In genomic region chr4:153528705-153529493, GRCh38 we compare ENCODE assay signal across 8 cellular contexts.
A peak's percentile ranks its signal among the peaks of the same experiment; 100 is the strongest.
DNase-seq lines count a peak whose midpoint lies in the region; ATAC-seq and TF ChIP-seq lines count a peak whose summit lies in the region.
"Had no signal": no experiment of that assay in that cellular context is flagged by ENCODE, and none has a peak within 500 bp of the region (broad histone marks: within the 10 kb centered on the region; RNA-seq: fewer than 3 reads in every experiment).

No MANE protein-coding gene starts in this region.

- H3K27me3 ChIP-seq in OCI-LY3 (ENCODE audit: low read depth, low read length) (no peaks in the 10 kb centered on the region), endodermal cell (ENCODE audit: control insufficient read depth, insufficient read depth, low read length, poor library complexity, severe bottlenecking) (no peaks in the 10 kb centered on the region), dorsolateral prefrontal cortex (no peaks in the 10 kb centered on the region)

- peak overlapping the region; percentile 16; the same call in 1 of the 2 replicates for H3K4me3 ChIP-seq in OCI-LY3 (ENCODE audit: low read length)
- no peak overlapping the region for H3K4me3 ChIP-seq in endodermal cell (ENCODE audit: low read length)
- H3K4me3 ChIP-seq in dorsolateral prefrontal cortex: no peak overlapping the region

- no peaks in the 10 kb centered on the region for H3K27me3 Mint-ChIP-seq in nephron (ENCODE audit: low read depth)
- no peaks in the 10 kb centered on the region for H3K27me3 Mint-ChIP-seq in endodermal cell (ENCODE audit: insufficient read depth)

- H3K9ac ChIP-seq in OCI-LY3 (ENCODE audit: low read length): no peak overlapping the region
- H3K9ac ChIP-seq in endodermal cell (ENCODE audit: extremely low read depth, low read length, poor library complexity, severe bottlenecking): no peak overlapping the region

- intact Hi-C loops in dorsolateral prefrontal cortex (cut with DNase I): no loop called here

- peak overlapping the region; percentile 42 for H3K27ac ChIP-seq in OCI-LY3 (ENCODE audit: low read length)
- no peak overlapping the region for H3K27ac ChIP-seq in endodermal cell (ENCODE audit: low read depth, low read length)
- no peak overlapping the region for H3K27ac ChIP-seq in dorsolateral prefrontal cortex

- peaks cover 99% of the 10 kb centered on the region for H4K20me1 ChIP-seq in OCI-LY3 (ENCODE audit: insufficient read depth, low read length)

- TF ChIP-seq CTCF in OCI-LY3 (IDR thresholded peaks at IDR 0.05; ENCODE audit: low read depth, low read length) (no peak), nephron (IDR thresholded peaks at IDR 0.05; ENCODE audit: unreplicated experiment in 3 of 3) (no peak), endodermal cell (conservative IDR thresholded peaks at IDR 0.05) (no peak), dorsolateral prefrontal cortex (IDR thresholded peaks at IDR 0.05 in 54 of 56, conservative IDR thresholded peaks at IDR 0.05 in 2 of 56; ENCODE audit: low read depth in 1 of 56, partially characterized antibody in 56 of 56) (no peak)

- no peak overlapping the region for H2AFZ ChIP-seq in OCI-LY3 (ENCODE audit: low read depth, low read length)

- H3K27ac Mint-ChIP-seq in nephron (peak overlapping the region in 2 of 3 experiments; percentile 20 to 33), endodermal cell (no peak overlapping the region)

- H3K4me1 Mint-ChIP-seq in nephron (peaks cover 72% of the 10 kb centered on the region), endodermal cell (peaks cover 8% of the 10 kb centered on the region)

- H3K79me2 ChIP-seq in OCI-LY3 (ENCODE audit: low read length): peaks cover 100% of the 10 kb centered on the region

- H3K9me3 ChIP-seq in OCI-LY3 (ENCODE audit: insufficient read depth, low read length) (no peaks in the 10 kb centered on the region), endodermal cell (ENCODE audit: control insufficient read depth, low read length) (no peaks in the 10 kb centered on the region)

- H3K36me3 Mint-ChIP-seq in nephron (ENCODE audit: low read depth) (no peaks in the 10 kb centered on the region), endodermal cell (ENCODE audit: low read depth) (peaks cover 4% of the 10 kb centered on the region)

- WGBS in endodermal cell (ENCODE audit: insufficient coverage in 1 of 2, insufficient read length in 1 of 2), 2 experiments: 90% methylated on average over 3 to 6 of the region's 6 CpGs

- peaks cover 48% of the 10 kb centered on the region for H3K36me3 ChIP-seq in OCI-LY3 (replicated peaks; ENCODE audit: low read depth, low read length)
- H3K36me3 ChIP-seq in endodermal cell (ENCODE audit: control insufficient read depth, insufficient read depth, low read length): no peaks in the 10 kb centered on the region

- DNase-seq in NCI-H2227 (lab: John Stamatoyannopoulos, UW; ENCODE audit: unreplicated experiment) (no peak), endodermal cell (no peak), dorsolateral prefrontal cortex (no peak)
- DNase-seq: NCI-H526 had no signal

- H3K9me3 Mint-ChIP-seq in nephron (no peaks in the 10 kb centered on the region), endodermal cell (no peaks in the 10 kb centered on the region)

- peak overlapping the region; percentile 49 for H3K4me2 ChIP-seq in OCI-LY3 (ENCODE audit: low read length)

- H3K4me1 ChIP-seq in OCI-LY3 (ENCODE audit: low read length) (peaks cover 38% of the 10 kb centered on the region), endodermal cell (ENCODE audit: control insufficient read depth, insufficient read depth, low read length) (no peaks in the 10 kb centered on the region)

- ATAC-seq in GM18909 (IDR thresholded peaks at IDR 0.05; ENCODE audit: poor library complexity, unreplicated experiment): peak; percentile 59
- ATAC-seq in HG02678 (IDR thresholded peaks at IDR 0.05; ENCODE audit: unreplicated experiment): peak; percentile 54

- H3K4me3 Mint-ChIP-seq in nephron (no peak overlapping the region), endodermal cell (no peak overlapping the region)
